32 cellular contexts compared by ENCODE assay signal in genomic region chr7:27203378-27203953, GRCh38. TPM values are rescaled to one million over a fixed set of nuclear protein-coding genes. Genes with fewer than 3 reads are reported as not detected.
DNase-seq lines count a peak whose midpoint lies in the region; ATAC-seq and TF ChIP-seq lines count a peak whose summit lies in the region.
"Had no signal": no experiment of that assay in that cellular context is flagged by ENCODE, and none has a peak within 500 bp of the region (broad histone marks: within the 10 kb centered on the region; RNA-seq: fewer than 3 reads in every experiment).

No MANE protein-coding gene starts in this region.

- intact Hi-C loops in stomach (cut with DNase I; ENCODE audit: low total_unique reads): loop anchor here (10.0 kb wide), 3 partner anchors 371 to 811 kb away; no protein-coding TSS in a partner anchor

- H3K9ac ChIP-seq in rectal smooth muscle tissue (ENCODE audit: low read length): no peak overlapping the region

- peak in 1 of 2 experiments; percentile 35 for DNase-seq in HAP-1 (ENCODE audit: low spot score in 2 of 2)
- peak; percentile 35 for DNase-seq in LoVo (ENCODE audit: low spot score)
- DNase-seq in fibroblast of villous mesenchyme (ENCODE audit: low read depth): peak; percentile 13
- DNase-seq in stimulated activated CD8-positive, alpha-beta memory T cell treated with anti-CD3 and anti-CD28 coated beads, Interleukin-4, amount 100 ng/mL, for 48 hours: no peak
- DNase-seq in stomach: no peak
- DNase-seq: activated CD4-positive, alpha-beta T cell treated with anti-CD3 and anti-CD28 coated beads, Interleukin-2, amount 50 U/mL, for 1 hour; C1 segment of cervical spinal cord; COR-L47; DMS79 treated with DMSO at 0.1 percent for 48 hours; glutamatergic neuron; midbrain; NCI-H1092 treated with DMSO at 0.1 percent for 48 hours; NCI-H187; NCI-H524 treated with DMSO at 0.1 percent for 48 hours; NK-92 treated with Interleukin-12 subunit alpha and Interleukin-12 subunit beta, amount 100 ng/mL, for 24 hours; PC-9; retina; SHP77; stimulated activated CD4-positive, alpha-beta T cell treated with anti-CD3 and anti-CD28 coated beads, Interleukin-2, amount 100 ng/mL, for 24 hours; T-helper 9 cell; trophoblast cell; WERI-Rb-1 had no signal

- no peaks in the 10 kb centered on the region; the same call in none of the 2 replicates for H3K36me3 ChIP-seq in HAP-1 (replicated peaks)
- H3K36me3 ChIP-seq in rectal smooth muscle tissue (ENCODE audit: control insufficient read depth, insufficient read depth, low read length): no peaks in the 10 kb centered on the region
- no peaks in the 10 kb centered on the region for H3K36me3 ChIP-seq in stomach
- H3K36me3 ChIP-seq: WERI-Rb-1 had no signal

- in situ Hi-C loops in HAP-1 (cut with MboI; ENCODE audit: low sequenced_read_pairs): loop anchor here (10.0 kb wide), 2 partner anchors 381 to 541 kb away; partner anchors contain the start of gene TAX1BP1

- H3K27ac ChIP-seq in rectal smooth muscle tissue (ENCODE audit: low read depth, low read length) (no peak overlapping the region), stomach (no peak overlapping the region)
- H3K27ac ChIP-seq: PC-9, WERI-Rb-1 had no signal

- TF ChIP-seq CTCF in fibroblast of villous mesenchyme (IDR thresholded peaks at IDR 0.05; ENCODE audit: insufficient read depth, low read depth, low read length): no peak
- no peak for TF ChIP-seq CTCF in stomach (IDR thresholded peaks at IDR 0.05)

- ATAC-seq in GM21447 (IDR thresholded peaks at IDR 0.05; ENCODE audit: unreplicated experiment): no peak
- ATAC-seq: HCT116; HepG2; natural killer cell treated with Interleukin-12 subunit alpha and Interleukin-12 subunit beta and Interleukin-15 and Interleukin-18, amount 100 ng/mL, for 72 hours had no signal

- no peak for TF ChIP-seq EP300 in stomach (IDR thresholded peaks at IDR 0.05)

- 10 to 16% (median 14%) methylated on average over 9 to 10 of the region's 10 CpGs for WGBS in stomach, 5 donors

- no peaks in the 10 kb centered on the region for H3K9me3 ChIP-seq in HAP-1
- peaks cover 0 to 7% (median 0%) of the 10 kb centered on the region in 4 donors for H3K9me3 ChIP-seq in stomach

- peak overlapping the region; percentile 54 for H3K4me3 ChIP-seq in HAP-1
- peak overlapping the region; percentile 86 for H3K4me3 ChIP-seq in fibroblast of villous mesenchyme (ENCODE audit: low read depth, low read length)
- peak overlapping the region; percentile 43 for H3K4me3 ChIP-seq in rectal smooth muscle tissue (ENCODE audit: low read length)
- no peak overlapping the region for H3K4me3 ChIP-seq in stomach
- H3K4me3 ChIP-seq: PC-9 had no signal

- H3K4me1 ChIP-seq in HAP-1: peaks cover 53% of the 10 kb centered on the region
- H3K4me1 ChIP-seq in rectal smooth muscle tissue (ENCODE audit: control insufficient read depth, insufficient read depth, low read length): no peaks in the 10 kb centered on the region
- H3K4me1 ChIP-seq in stomach: peaks cover 39 to 56% (median 47%) of the 10 kb centered on the region in 4 donors

- TF ChIP-seq POLR2A in stomach (IDR thresholded peaks at IDR 0.05): no peak

- H3K27me3 ChIP-seq in HAP-1 (ENCODE audit: low read depth) (no peaks in the 10 kb centered on the region), rectal smooth muscle tissue (ENCODE audit: control insufficient read depth, insufficient read depth, low read length) (peaks cover 30% of the 10 kb centered on the region), stomach (peaks cover 56 to 100% (median 95%) of the 10 kb centered on the region in 3 donors)

RNA-seq across cellular contexts. Expression of gene HOXA13, which starts 3.6 kb away (rescaled TPM):
- total RNA-seq in fibroblast of villous mesenchyme (1.3 and 2.6 TPM in 2 replicates), stomach (10 to 100 TPM in 1 of 5 donors, not detected in 4; 29.0 TPM)
- not detected for polyA plus RNA-seq in stomach
- total RNA-seq: activated T-helper 2 cell treated with anti-CD3 and anti-CD28 coated beads, Interferon-gamma antibody, Interleukin-2, Interleukin-4, amounts not matched to agents 10 μg/mL and 5 μg/mL and 100 μg/mL, durations not matched to agents 14 hours and 24 hours and 36 hours; astrocyte; natural killer cell treated with Interleukin-12 subunit alpha and Interleukin-12 subunit beta and Interleukin-15 and Interleukin-18, amount 100 ng/mL, for 72 hours; osteocyte had no signal
- polyA plus RNA-seq: keratinocyte had no signal

RNA-seq across cellular contexts. Expression of gene HOXA11, which starts 18.4 kb away (rescaled TPM):
- total RNA-seq in fibroblast of villous mesenchyme: 41.9 and 47.1 TPM in 2 replicates
- total RNA-seq in stomach: 1 to 10 TPM in 1 of 5 donors, not detected in 4; 5.2 TPM
- polyA plus RNA-seq in stomach: not detected
- total RNA-seq: activated T-helper 2 cell treated with anti-CD3 and anti-CD28 coated beads, Interferon-gamma antibody, Interleukin-2, Interleukin-4, amounts not matched to agents 10 μg/mL and 5 μg/mL and 100 μg/mL, durations not matched to agents 14 hours and 24 hours and 36 hours; astrocyte; HepG2; osteocyte had no signal
- polyA plus RNA-seq: HepG2 had no signal

RNA-seq across cellular contexts. Expression of gene HOXA10, which starts 29.3 kb away (rescaled TPM):
- total RNA-seq in fibroblast of villous mesenchyme (39.0 and 47.1 TPM in 2 replicates), stomach (100 to 1,000 TPM in 1 of 5 donors, under 1 TPM in 1, not detected in 3; 0.92 to 337 TPM)
- under 1 TPM in 1 of 3 donors, not detected in 2; 0.18 TPM for polyA plus RNA-seq in stomach
- total RNA-seq: activated T-helper 2 cell treated with anti-CD3 and anti-CD28 coated beads, Interferon-gamma antibody, Interleukin-2, Interleukin-4, amounts not matched to agents 10 μg/mL and 5 μg/mL and 100 μg/mL, durations not matched to agents 14 hours and 24 hours and 36 hours; astrocyte; HepG2; osteocyte; PC-9 had no signal
- polyA plus RNA-seq: HepG2 had no signal

RNA-seq across cellular contexts. Expression of gene HOXA9, which starts 38.1 kb away (rescaled TPM):
- 17.1 and 20.3 TPM in 2 replicates for total RNA-seq in fibroblast of villous mesenchyme
- total RNA-seq in stomach: 10 to 100 TPM in 1 of 5 donors, not detected in 4; 68.1 TPM
- polyA plus RNA-seq in stomach: under 1 TPM in 1 of 3 donors, not detected in 2; 0.25 TPM
- total RNA-seq: activated T-helper 2 cell treated with anti-CD3 and anti-CD28 coated beads, Interferon-gamma antibody, Interleukin-2, Interleukin-4, amounts not matched to agents 10 μg/mL and 5 μg/mL and 100 μg/mL, durations not matched to agents 14 hours and 24 hours and 36 hours; astrocyte; HepG2; osteocyte had no signal
- polyA plus RNA-seq: HepG2 had no signal

RNA-seq across cellular contexts. Expression of gene EVX1, which starts 39.1 kb away (rescaled TPM):
- total RNA-seq in fibroblast of villous mesenchyme (not detected in 2 replicates), stomach (not detected)
- polyA plus RNA-seq in stomach: not detected
- total RNA-seq: activated T-helper 2 cell treated with anti-CD3 and anti-CD28 coated beads, Interferon-gamma antibody, Interleukin-2, Interleukin-4, amounts not matched to agents 10 μg/mL and 5 μg/mL and 100 μg/mL, durations not matched to agents 14 hours and 24 hours and 36 hours; astrocyte; HepG2; lower leg skin; natural killer cell treated with Interleukin-12 subunit alpha and Interleukin-12 subunit beta and Interleukin-15 and Interleukin-18, amount 100 ng/mL, for 72 hours; osteocyte; PC-9 had no signal
- polyA plus RNA-seq: HepG2, keratinocyte had no signal

Comparison
In these comparisons a context has a peak if more than half of its experiments do, and no peak if none do; other contexts are left out.
1. DNase-seq: peak in LoVo (single experiment) and fibroblast of villous mesenchyme (single experiment); none in stimulated activated CD8-positive, alpha-beta memory T cell treated with anti-CD3 and anti-CD28 coated beads, Interleukin-4, amount 100 ng/mL, for 48 hours (single experiment) and stomach (single experiment).
2. H3K4me3 ChIP-seq: peak in HAP-1 (single experiment), fibroblast of villous mesenchyme (single experiment) and rectal smooth muscle tissue (single experiment); none in stomach (0 of 4).